25 cellular contexts compared by ENCODE assay signal in the genomic region with DNA sequence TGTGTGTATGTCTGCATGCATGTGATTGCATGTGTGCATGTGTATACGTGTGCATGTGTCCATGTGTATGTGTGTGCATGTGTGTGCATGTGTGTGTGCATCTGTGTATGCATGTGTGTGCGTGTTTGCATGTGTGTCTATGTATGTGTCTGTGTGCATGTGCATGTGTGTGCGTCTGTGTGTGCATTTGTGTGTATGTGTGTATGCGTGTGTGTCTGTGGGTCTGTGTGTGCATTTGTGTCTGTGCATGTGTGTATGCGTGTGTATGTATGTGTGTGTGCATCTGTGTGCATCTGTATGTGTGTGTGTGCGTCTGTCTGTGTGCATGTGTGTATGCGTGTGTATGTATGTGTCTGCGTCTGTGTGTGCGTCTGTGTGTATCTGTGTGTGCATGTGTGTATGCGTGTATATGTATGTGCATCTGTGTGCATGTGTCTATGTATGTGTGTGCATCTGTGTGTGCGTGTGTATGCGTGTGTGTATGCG. TPM values are rescaled to one million over a fixed set of nuclear protein-coding genes. Genes with fewer than 3 reads are reported as not detected.
DNase-seq lines count a peak whose midpoint lies in the region; ATAC-seq and TF ChIP-seq lines count a peak whose summit lies in the region.
"Had no signal": no experiment of that assay in that cellular context is flagged by ENCODE, and none has a peak within 500 bp of the region (broad histone marks: within the 10 kb centered on the region; RNA-seq: fewer than 3 reads in every experiment).

No MANE protein-coding gene starts in this region.

- no peak for ATAC-seq in naive thymus-derived CD4-positive, alpha-beta T cell
- ATAC-seq: gastrocnemius medialis; left lobe of liver; stimulated activated memory B cell treated with anti-CD40 and anti-IgM and Interleukin-4, amounts not matched to agents 10 μg/mL and 1 μg/mL and 100 μg/mL, for 72 hours had no signal

- H3K27ac Mint-ChIP-seq in T-helper 1 cell treated with Interleukin-12 subunit alpha and Interleukin-12 subunit beta and Interleukin-4 antibody, amounts not matched to agents 30 μg/mL and 1 μg/mL, for 36 hours, result no peak overlapping the region
- H3K27ac Mint-ChIP-seq in naive thymus-derived CD4-positive, alpha-beta T cell, result peak overlapping the region in 3 of 9 donors; percentile 62 to 83 (median 81)
- H3K27ac Mint-ChIP-seq: HFFc6; stimulated activated memory B cell treated with anti-CD40 and anti-IgM and Interleukin-4, amounts not matched to agents 10 μg/mL and 1 μg/mL and 100 μg/mL, for 72 hours had no signal

- no peaks in the 10 kb centered on the region for H3K9me3 Mint-ChIP-seq in T-helper 1 cell treated with Interleukin-12 subunit alpha and Interleukin-12 subunit beta and Interleukin-4 antibody, amounts not matched to agents 30 μg/mL and 1 μg/mL, for 36 hours
- H3K9me3 Mint-ChIP-seq in naive thymus-derived CD4-positive, alpha-beta T cell, result peaks cover 0 to 5% (median 0%) of the 10 kb centered on the region in 11 donors

- peaks cover 0 to 43% (median 3%) of the 10 kb centered on the region in 3 experiments for H3K36me3 ChIP-seq in naive thymus-derived CD4-positive, alpha-beta T cell (ENCODE audit: control insufficient read depth in 2 of 3, insufficient read depth in 3 of 3, low read length in 3 of 3)
- H3K36me3 ChIP-seq in MG63, result no peaks in the 10 kb centered on the region
- H3K36me3 ChIP-seq in stomach, result peaks cover 0 to 52% (median 25%) of the 10 kb centered on the region in 4 donors
- H3K36me3 ChIP-seq: adrenal gland, gastrocnemius medialis, right atrium auricular region, thyroid gland, WERI-Rb-1 had no signal

- no peaks in the 10 kb centered on the region for H3K9me3 ChIP-seq in naive thymus-derived CD4-positive, alpha-beta T cell (ENCODE audit: control insufficient read depth in 2 of 3, low read length in 3 of 3)
- H3K9me3 ChIP-seq in MG63 (no peaks in the 10 kb centered on the region), stomach (no peaks in the 10 kb centered on the region)
- H3K9me3 ChIP-seq: adrenal gland, gastrocnemius medialis, right atrium auricular region, thyroid gland had no signal

- no peaks in the 10 kb centered on the region for H3K27me3 ChIP-seq in naive thymus-derived CD4-positive, alpha-beta T cell (ENCODE audit: control insufficient read depth in 2 of 2, insufficient read depth in 2 of 2, low read length in 2 of 2)
- H3K27me3 ChIP-seq in MG63 (peaks cover 37% of the 10 kb centered on the region), stomach (peaks cover 0 to 63% (median 9%) of the 10 kb centered on the region in 3 donors)
- H3K27me3 ChIP-seq: adrenal gland, thyroid gland had no signal

- no peak overlapping the region for H3K4me3 ChIP-seq in naive thymus-derived CD4-positive, alpha-beta T cell (ENCODE audit: low read length)
- no peak overlapping the region for H3K4me3 ChIP-seq in MG63
- no peak overlapping the region for H3K4me3 ChIP-seq in stomach
- H3K4me3 ChIP-seq: adrenal gland, gastrocnemius medialis, right atrium auricular region, thyroid gland had no signal

- peaks cover 10 to 20% of the 10 kb centered on the region in 2 donors for H3K4me1 ChIP-seq in naive thymus-derived CD4-positive, alpha-beta T cell (ENCODE audit: control insufficient read depth in 2 of 2, insufficient read depth in 2 of 2, low read length in 2 of 2)
- H3K4me1 ChIP-seq in stomach, result peaks cover 0 to 51% (median 28%) of the 10 kb centered on the region in 4 donors

- CTCF ChIA-PET in HEK293T (lab: Yijun Ruan, JAX), result no interaction called here
- CTCF ChIA-PET in naive thymus-derived CD4-positive, alpha-beta T cell (lab: Charles Lee), result no interaction called here

- POLR2A ChIA-PET in HEK293T (lab: Yijun Ruan, JAX), result interaction anchor here (2.3 kb wide), 1 partner anchor 10 kb away, joined by 10 read pairs; the partner anchor contains the start of genes PET100 and XAB2
- POLR2A ChIA-PET in naive thymus-derived CD4-positive, alpha-beta T cell (lab: Charles Lee), result interaction anchor here (2.9 kb wide), 1 partner anchor 10 kb away, joined by 15 read pairs; the partner anchor contains the start of genes PET100 and XAB2

- intact Hi-C loops in naive thymus-derived CD4-positive, alpha-beta T cell (cut with micrococcal nuclease), result no loop called here
- intact Hi-C loops in stomach (cut with DNase I; ENCODE audit: low total_unique reads), result no loop called here

- no peak for TF ChIP-seq POLR2A in stomach (IDR thresholded peaks at IDR 0.05)

- DNase-seq in T-helper 1 cell (no peak), HEK293T (ENCODE audit: extremely low spot score) (no peak), MG63 (no peak), stomach (no peak)
- DNase-seq in naive thymus-derived CD4-positive, alpha-beta T cell, result no peak
- DNase-seq: activated CD4-positive, alpha-beta T cell treated with anti-CD3 and anti-CD28 coated beads, Interleukin-2, amount 50 U/mL, for 48 hours; gastrocnemius medialis; GF-D8; HFFc6; Karpas-422; NCI-H1092 treated with DMSO at 0.1 percent for 48 hours; NCI-H524; Right ventricle myocardium superior; thyroid gland; WERI-Rb-1 had no signal

- no peak for TF ChIP-seq EP300 in stomach (IDR thresholded peaks at IDR 0.05)

- peaks cover 15% of the 10 kb centered on the region for H3K4me1 Mint-ChIP-seq in T-helper 1 cell treated with Interleukin-12 subunit alpha and Interleukin-12 subunit beta and Interleukin-4 antibody, amounts not matched to agents 30 μg/mL and 1 μg/mL, for 36 hours (ENCODE audit: low read depth)
- peaks cover 15 to 41% (median 34%) of the 10 kb centered on the region in 7 donors for H3K4me1 Mint-ChIP-seq in naive thymus-derived CD4-positive, alpha-beta T cell

- TF ChIP-seq CTCF in stomach (IDR thresholded peaks at IDR 0.05), result no peak

- H3K27me3 Mint-ChIP-seq in T-helper 1 cell treated with Interleukin-12 subunit alpha and Interleukin-12 subunit beta and Interleukin-4 antibody, amounts not matched to agents 30 μg/mL and 1 μg/mL, for 36 hours (ENCODE audit: low read depth), result no peaks in the 10 kb centered on the region
- H3K27me3 Mint-ChIP-seq in naive thymus-derived CD4-positive, alpha-beta T cell, result no peaks in the 10 kb centered on the region
- H3K27me3 Mint-ChIP-seq: stimulated activated memory B cell treated with anti-CD40 and anti-IgM and Interleukin-4, amounts not matched to agents 10 μg/mL and 1 μg/mL and 100 μg/mL, for 72 hours had no signal

- H3K27ac ChIP-seq in naive thymus-derived CD4-positive, alpha-beta T cell (ENCODE audit: low read depth, low read length), result no peak overlapping the region
- no peak overlapping the region for H3K27ac ChIP-seq in stomach
- H3K27ac ChIP-seq: 22Rv1, adrenal gland, gastrocnemius medialis, right atrium auricular region, thyroid gland had no signal

- 96 to 99% (median 97%) methylated on average over 13 of the region's 13 CpGs for WGBS in stomach, 5 donors

- H3K36me3 Mint-ChIP-seq in T-helper 1 cell treated with Interleukin-12 subunit alpha and Interleukin-12 subunit beta and Interleukin-4 antibody, amounts not matched to agents 30 μg/mL and 1 μg/mL, for 36 hours (ENCODE audit: low read depth), result peaks cover 17% of the 10 kb centered on the region
- peaks cover 0 to 20% (median 8%) of the 10 kb centered on the region in 5 donors for H3K36me3 Mint-ChIP-seq in naive thymus-derived CD4-positive, alpha-beta T cell

- H3K4me3 Mint-ChIP-seq in T-helper 1 cell treated with Interleukin-12 subunit alpha and Interleukin-12 subunit beta and Interleukin-4 antibody, amounts not matched to agents 30 μg/mL and 1 μg/mL, for 36 hours, result peak overlapping the region; percentile 61
- peak overlapping the region in 9 of 10 donors; percentile 1 to 74 (median 40) for H3K4me3 Mint-ChIP-seq in naive thymus-derived CD4-positive, alpha-beta T cell
- H3K4me3 Mint-ChIP-seq: HFFc6; stimulated activated memory B cell treated with anti-CD40 and anti-IgM and Interleukin-4, amounts not matched to agents 10 μg/mL and 1 μg/mL and 100 μg/mL, for 72 hours had no signal

TF ChIP-seq in HEK293T, 16 proteins besides CTCF, POLR2A, EP300 and RAD21:
- no peak for TF ChIP-seq SP1 (IDR thresholded peaks at IDR 0.05)
- peak; percentile 93 for TF ChIP-seq TARDBP (IDR thresholded peaks at IDR 0.05)

RNA-seq across cellular contexts. Expression of gene STXBP2, which starts 3.0 kb away (rescaled TPM):
- total RNA-seq in naive thymus-derived CD4-positive, alpha-beta T cell, result 100 to 1,000 TPM; 158 to 411 (median 187) TPM
- polyA plus RNA-seq in naive thymus-derived CD4-positive, alpha-beta T cell, result 10 to 100 TPM; 52.8 to 61.1 TPM
- total RNA-seq in MG63 (2014; rRNA removed; shearing (Covaris generic); ENCODE audit: low replicate concordance), result 3.5 TPM in 1 of 2 replicates, not detected in the other
- total RNA-seq in stomach, result 100 to 1,000 TPM in 4 of 5 donors, 10 to 100 TPM in 1; 46.6 to 734 (median 167) TPM
- 100 to 1,000 TPM in 2 of 3 donors, 10 to 100 TPM in 1; 90.1 to 145 (median 130) TPM for polyA plus RNA-seq in stomach

RNA-seq across cellular contexts. Expression of gene PCP2, which starts 6.4 kb away (rescaled TPM):
- 10 to 100 TPM in 1 of 5 experiments, 1 to 10 TPM in 4; 2.2 to 13.4 (median 5.4) TPM for total RNA-seq in naive thymus-derived CD4-positive, alpha-beta T cell
- polyA plus RNA-seq in naive thymus-derived CD4-positive, alpha-beta T cell, result not detected
- not detected in 2 replicates for total RNA-seq in MG63 (2014; rRNA removed; shearing (Covaris generic); ENCODE audit: low replicate concordance)
- total RNA-seq in stomach, result 1 to 10 TPM in 1 of 5 donors, not detected in 4; 2.7 TPM
- polyA plus RNA-seq in stomach, result 1 to 10 TPM; 3.7 to 9.3 (median 4.3) TPM
- total RNA-seq: bronchial epithelial cell, dermis microvascular lymphatic vessel endothelial cell, gastrocnemius medialis, HFFc6, omental fat pad, right atrium auricular region had no signal
- polyA plus RNA-seq: BJ had no signal

RNA-seq across cellular contexts. Expression of gene PET100, which starts 10.3 kb away (rescaled TPM):
- 100 to 1,000 TPM; 112 to 134 (median 117) TPM for total RNA-seq in naive thymus-derived CD4-positive, alpha-beta T cell
- polyA plus RNA-seq in naive thymus-derived CD4-positive, alpha-beta T cell, result 100 to 1,000 TPM; 158 to 274 TPM
- 0.39 and 69.0 TPM in 2 replicates for total RNA-seq in MG63 (2014; rRNA removed; shearing (Covaris generic); ENCODE audit: low replicate concordance)
- total RNA-seq in stomach, result 10 to 100 TPM in 3 of 5 donors, 1 to 10 TPM in 1, under 1 TPM in 1; 0.89 to 33.2 (median 10.1) TPM
- 100 to 1,000 TPM; 115 to 197 (median 188) TPM for polyA plus RNA-seq in stomach

RNA-seq across cellular contexts. Expression of gene XAB2, which starts 10.6 kb away (rescaled TPM):
- total RNA-seq in naive thymus-derived CD4-positive, alpha-beta T cell, result 10 to 100 TPM; 49.3 to 79.8 (median 76.4) TPM
- polyA plus RNA-seq in naive thymus-derived CD4-positive, alpha-beta T cell, result 10 to 100 TPM in 1 of 2 donors, 1 to 10 TPM in 1; 6.4 to 11.9 TPM
- total RNA-seq in MG63 (2014; rRNA removed; shearing (Covaris generic); ENCODE audit: low replicate concordance), result 71.0 and 115 TPM in 2 replicates
- total RNA-seq in stomach, result 100 to 1,000 TPM in 1 of 5 donors, 10 to 100 TPM in 4; 24.6 to 106 (median 40.7) TPM
- polyA plus RNA-seq in stomach, result 10 to 100 TPM; 43.2 to 57.5 (median 53.6) TPM

RNA-seq across cellular contexts. Expression of gene RETN, which starts 28.9 kb away (rescaled TPM):
- total RNA-seq in naive thymus-derived CD4-positive, alpha-beta T cell, result 1 to 10 TPM in 1 of 5 experiments, not detected in 4; 3.4 TPM
- not detected for polyA plus RNA-seq in naive thymus-derived CD4-positive, alpha-beta T cell
- total RNA-seq in MG63 (2014; rRNA removed; shearing (Covaris generic); ENCODE audit: low replicate concordance), result not detected in 2 replicates
- total RNA-seq in stomach, result 1 to 10 TPM in 1 of 5 donors, not detected in 4; 9.6 TPM
- polyA plus RNA-seq in stomach, result 10 to 100 TPM in 1 of 3 donors, 1 to 10 TPM in 1, not detected in 1; 6.2 to 41.4 TPM
- total RNA-seq: bronchial epithelial cell, dermis microvascular lymphatic vessel endothelial cell, HFFc6, left lobe of liver, right atrium auricular region, thyroid gland had no signal
- polyA plus RNA-seq: BJ had no signal

Comparison
In these comparisons a context has a peak if more than half of its experiments do, and no peak if none do; other contexts are left out.
1. RNA of gene STXBP2, which starts 3.0 kb away (total RNA-seq): 158 to 411 TPM in naive thymus-derived CD4-positive, alpha-beta T cell and 46.6 to 734 TPM in stomach; 3.5 TPM in MG63; every median in the first group is over 10 times any median in the second.